In genomic region chr1:58649555-58649954, GRCh38 we compare ENCODE assay signal across 13 cellular contexts. TPM values are rescaled to one million over a fixed set of nuclear protein-coding genes. Genes with fewer than 3 reads are reported as not detected.
A peak's percentile ranks its signal among the peaks of the same experiment; 100 is the strongest.
DNase-seq lines count a peak whose midpoint lies in the region; ATAC-seq, FAIRE-seq and TF ChIP-seq lines count a peak whose summit lies in the region.
"Had no signal": no experiment of that assay in that cellular context is flagged by ENCODE, and none has a peak within 500 bp of the region (broad histone marks: within the 10 kb centered on the region; RNA-seq: fewer than 3 reads in every experiment).

No MANE protein-coding gene starts in this region.

- peak in 2 of 4 donors; percentile 28 to 38 for ATAC-seq in pancreas
- no peak for ATAC-seq in GM21526 (IDR thresholded peaks at IDR 0.05; ENCODE audit: low FRiP score, unreplicated experiment)
- no peak for ATAC-seq in heart right ventricle
- ATAC-seq: activated CD4-positive, CD25-positive, alpha-beta regulatory T cell treated with anti-CD3 and anti-CD28 coated beads, Interleukin-2, amount 50 U/mL, for 24 hours had no signal

- intact Hi-C loops in pancreas (cut with DNase I): no loop called here
- intact Hi-C loops in heart right ventricle (cut with DNase I): loop anchor here in 1 of 10 donors (2.0 kb wide), 1 partner anchor 133 kb away; no protein-coding TSS in a partner anchor

- no peaks in the 10 kb centered on the region for H3K9me3 ChIP-seq in pancreas
- H3K9me3 ChIP-seq in heart right ventricle: no peaks in the 10 kb centered on the region
- H3K9me3 ChIP-seq: right lobe of liver, uterus had no signal

- no peaks in the 10 kb centered on the region for H3K27me3 ChIP-seq in pancreas
- H3K27me3 ChIP-seq in heart right ventricle: no peaks in the 10 kb centered on the region
- H3K27me3 ChIP-seq: right lobe of liver, uterus had no signal

- peak; percentile 53 for DNase-seq in activated gamma-delta T cell treated with Interleukin-2 at 50 U/mL for 16 hours
- no peak for DNase-seq in activated gamma-delta T cell (lab: John Stamatoyannopoulos, UW)
- peak; percentile 10 for DNase-seq in MV-4-11 (lab: John Stamatoyannopoulos, UW)
- peak; percentile 39 for DNase-seq in activated CD8-positive, alpha-beta memory T cell treated with anti-CD3 and anti-CD28 coated beads, Interleukin-2, amount 50 U/mL, for 4 hours
- peak in 5 of 6 donors; percentile 13 to 67 (median 43) for DNase-seq in pancreas
- DNase-seq in heart right ventricle: no peak
- no peak for DNase-seq in NOMO-1 treated with dmso at 0.1 percent for 144 hours (lab: John Stamatoyannopoulos, UW; ENCODE audit: unreplicated experiment)
- DNase-seq: H7, NCI-H226, uterus had no signal

- H3K4me1 ChIP-seq in pancreas (peaks cover 0 to 3% (median 0%) of the 10 kb centered on the region in 3 donors), heart right ventricle (peaks cover 0 to 13% (median 0%) of the 10 kb centered on the region in 9 donors)
- H3K4me1 ChIP-seq: right lobe of liver, uterus had no signal

- no peak for TF ChIP-seq CTCF in pancreas (IDR thresholded peaks at IDR 0.05)
- no peak for TF ChIP-seq CTCF in heart right ventricle (IDR thresholded peaks at IDR 0.05)

- no peaks in the 10 kb centered on the region for H3K36me3 ChIP-seq in pancreas
- H3K36me3 ChIP-seq in heart right ventricle: peaks cover 0 to 21% (median 0%) of the 10 kb centered on the region in 9 donors
- H3K36me3 ChIP-seq: right lobe of liver, uterus had no signal

- no peak overlapping the region for H3K27ac ChIP-seq in pancreas
- H3K27ac ChIP-seq in heart right ventricle: no peak overlapping the region
- H3K27ac ChIP-seq: right lobe of liver, uterus had no signal

- WGBS in pancreas, 2 donors: 6 to 7% methylated on average over 5 of the region's 5 CpGs
- 16 to 23% methylated on average over 5 of the region's 5 CpGs for WGBS in heart right ventricle, 2 donors

- no peak for FAIRE-seq in pancreas (lab: Jason Lieb, UNC)

- H3K4me3 ChIP-seq in pancreas (no peak overlapping the region), heart right ventricle (no peak overlapping the region)
- H3K4me3 ChIP-seq: right lobe of liver, uterus had no signal

RNA-seq across cellular contexts. Expression of gene MYSM1, which starts 50.3 kb away (rescaled TPM):
- total RNA-seq in pancreas: 10 to 100 TPM; 10.3 to 20.2 (median 16.2) TPM
- 10 to 100 TPM; 10.2 to 11.4 TPM for polyA plus RNA-seq in pancreas
- total RNA-seq in heart right ventricle: 10 to 100 TPM; 16.2 to 27.7 (median 19.5) TPM
- 10 to 100 TPM in 1 of 2 donors, 1 to 10 TPM in 1; 3.9 to 32.1 TPM for polyA plus RNA-seq in heart right ventricle

Comparison
In these comparisons a context has a peak if more than half of its experiments do, and no peak if none do; other contexts are left out.
1. DNase-seq: peak in activated gamma-delta T cell treated with Interleukin-2 at 50 U/mL for 16 hours (single experiment), MV-4-11 (single experiment), activated CD8-positive, alpha-beta memory T cell treated with anti-CD3 and anti-CD28 coated beads, Interleukin-2, amount 50 U/mL, for 4 hours (single experiment) and pancreas (5 of 6); none in activated gamma-delta T cell (single experiment), heart right ventricle (0 of 2) and NOMO-1 treated with dmso at 0.1 percent for 144 hours (single experiment).